In genomic region chr18:70423120-70423519, GRCh38 we compare ENCODE assay signal across 18 cellular contexts.
DNase-seq lines count a peak whose midpoint lies in the region; ATAC-seq and TF ChIP-seq lines count a peak whose summit lies in the region.
"Had no signal": no experiment of that assay in that cellular context is flagged by ENCODE, and none has a peak within 500 bp of the region (broad histone marks: within the 10 kb centered on the region; RNA-seq: fewer than 3 reads in every experiment).

No MANE protein-coding gene starts in this region.

- peak overlapping the region in 8 of 11 experiments; percentile 47 to 96 (median 84); a peak in 17 of 22 replicates for H3K27ac ChIP-seq in BLaER1 treated with 17β-estradiol and CSF1 and Interleukin-3, amounts not matched to agents 10 nM and 100 nM
- H3K27ac ChIP-seq in colonic mucosa (peak overlapping the region; percentile 51), muscle layer of duodenum (ENCODE audit: low read length) (peak overlapping the region; percentile 33)
- H3K27ac ChIP-seq: hepatocyte, KMS-11, SJCRH30, upper lobe of right lung had no signal

- H3K27me3 ChIP-seq in BLaER1 treated with 17β-estradiol and CSF1 and Interleukin-3, amounts not matched to agents 10 nM and 100 nM, result no peaks in the 10 kb centered on the region
- H3K27me3 ChIP-seq in colonic mucosa (no peaks in the 10 kb centered on the region), muscle layer of duodenum (ENCODE audit: low read depth, low read length) (no peaks in the 10 kb centered on the region)
- H3K27me3 ChIP-seq: hepatocyte, SJCRH30, upper lobe of right lung had no signal

- no peaks in the 10 kb centered on the region; a peak in 1 of 22 replicates for H3K9me3 ChIP-seq in BLaER1 treated with 17β-estradiol and CSF1 and Interleukin-3, amounts not matched to agents 10 nM and 100 nM (replicated peaks in 1 of 11)
- H3K9me3 ChIP-seq in colonic mucosa (no peaks in the 10 kb centered on the region), muscle layer of duodenum (ENCODE audit: control insufficient read depth in 1 of 2, low read length in 2 of 2) (no peaks in the 10 kb centered on the region)
- H3K9me3 ChIP-seq: SJCRH30, upper lobe of right lung had no signal

- peak; percentile 36 for DNase-seq in M059J (ENCODE audit: low read depth)
- peak; percentile 47 for DNase-seq in colonic mucosa
- no peak for DNase-seq in HCEC 1CT
- no peak for DNase-seq in Kasumi-1 (lab: John Stamatoyannopoulos, UW)
- DNase-seq: activated CD4-positive, alpha-beta memory T cell treated with anti-CD3 and anti-CD28 coated beads, Interleukin-2, amount 10 ng/mL, durations not matched to agents 7 days and 5 days; aorta; cortex of kidney; naive thymus-derived CD4-positive, alpha-beta T cell; NCI-H1417 treated with DMSO at 0.1 percent for 48 hours; SJCRH30; stimulated activated CD4-positive, alpha-beta T cell treated with anti-CD3 and anti-CD28 coated beads, Interleukin-2, amount 100 ng/mL, for 24 hours; upper lobe of right lung had no signal

- H3K4me3 ChIP-seq in BLaER1 treated with 17β-estradiol and CSF1 and Interleukin-3, amounts not matched to agents 10 nM and 100 nM, result peak overlapping the region in 1 of 10 experiments; percentile 13; a peak in 1 of 20 replicates
- H3K4me3 ChIP-seq in colonic mucosa (no peak overlapping the region), muscle layer of duodenum (ENCODE audit: low read depth in 1 of 2, low read length in 2 of 2) (no peak overlapping the region)
- H3K4me3 ChIP-seq: hepatocyte, SJCRH30, upper lobe of right lung had no signal

- H4K20me1 ChIP-seq in BLaER1 treated with 17β-estradiol and CSF1 and Interleukin-3, amounts not matched to agents 10 nM and 100 nM, result no peaks in the 10 kb centered on the region

- no peak for ATAC-seq in GM21786 (IDR thresholded peaks at IDR 0.05; ENCODE audit: unreplicated experiment)
- no peak for ATAC-seq in HG03039 (IDR thresholded peaks at IDR 0.05; ENCODE audit: unreplicated experiment)
- ATAC-seq: naive thymus-derived CD4-positive, alpha-beta T cell; upper lobe of right lung had no signal

- H3K4me2 ChIP-seq in BLaER1 treated with 17β-estradiol and CSF1 and Interleukin-3, amounts not matched to agents 10 nM and 100 nM, result peak overlapping the region; percentile 60 to 93 (median 80)
- H3K4me2 ChIP-seq: hepatocyte, KMS-11 had no signal

- no peaks in the 10 kb centered on the region for H3K36me3 ChIP-seq in BLaER1 treated with 17β-estradiol and CSF1 and Interleukin-3, amounts not matched to agents 10 nM and 100 nM
- H3K36me3 ChIP-seq in colonic mucosa (no peaks in the 10 kb centered on the region), muscle layer of duodenum (ENCODE audit: control insufficient read depth in 1 of 2, insufficient read depth in 2 of 2, low read length in 2 of 2) (no peaks in the 10 kb centered on the region)
- H3K36me3 ChIP-seq: SJCRH30, upper lobe of right lung had no signal

- intact Hi-C loops in colonic mucosa (cut with DNase I), result no loop called here

- TF ChIP-seq CTCF in colonic mucosa (IDR thresholded peaks at IDR 0.05), result no peak

- peak overlapping the region in 4 of 11 experiments; percentile 48 to 76 (median 60); a peak in 8 of 22 replicates for H3K9ac ChIP-seq in BLaER1 treated with 17β-estradiol and CSF1 and Interleukin-3, amounts not matched to agents 10 nM and 100 nM
- H3K9ac ChIP-seq in colonic mucosa (ENCODE audit: low read depth in 2 of 2, low read length in 2 of 2), result no peak overlapping the region
- H3K9ac ChIP-seq: KMS-11 had no signal

- peaks cover 30 to 74% (median 58%) of the 10 kb centered on the region in 10 experiments for H3K4me1 ChIP-seq in BLaER1 treated with 17β-estradiol and CSF1 and Interleukin-3, amounts not matched to agents 10 nM and 100 nM
- peaks cover 11% of the 10 kb centered on the region for H3K4me1 ChIP-seq in colonic mucosa
- peaks cover 7 to 10% of the 10 kb centered on the region in 2 donors for H3K4me1 ChIP-seq in muscle layer of duodenum (ENCODE audit: control insufficient read depth in 1 of 2, insufficient read depth in 2 of 2, low read length in 2 of 2)

Comparison
In these comparisons a context has a peak if more than half of its experiments do, and no peak if none do; other contexts are left out.
1. H3K27ac ChIP-seq: peak in every context shown above with its lines; median percentile 84 in BLaER1 treated with 17β-estradiol and CSF1 and Interleukin-3, amounts not matched to agents 10 nM and 100 nM; 51 in colonic mucosa; 33 in muscle layer of duodenum.
2. DNase-seq: peak in M059J (single experiment) and colonic mucosa (single experiment); none in HCEC 1CT (single experiment) and Kasumi-1 (0 of 2).